ENCODE assay signal across 17 cellular contexts in the genomic region with DNA sequence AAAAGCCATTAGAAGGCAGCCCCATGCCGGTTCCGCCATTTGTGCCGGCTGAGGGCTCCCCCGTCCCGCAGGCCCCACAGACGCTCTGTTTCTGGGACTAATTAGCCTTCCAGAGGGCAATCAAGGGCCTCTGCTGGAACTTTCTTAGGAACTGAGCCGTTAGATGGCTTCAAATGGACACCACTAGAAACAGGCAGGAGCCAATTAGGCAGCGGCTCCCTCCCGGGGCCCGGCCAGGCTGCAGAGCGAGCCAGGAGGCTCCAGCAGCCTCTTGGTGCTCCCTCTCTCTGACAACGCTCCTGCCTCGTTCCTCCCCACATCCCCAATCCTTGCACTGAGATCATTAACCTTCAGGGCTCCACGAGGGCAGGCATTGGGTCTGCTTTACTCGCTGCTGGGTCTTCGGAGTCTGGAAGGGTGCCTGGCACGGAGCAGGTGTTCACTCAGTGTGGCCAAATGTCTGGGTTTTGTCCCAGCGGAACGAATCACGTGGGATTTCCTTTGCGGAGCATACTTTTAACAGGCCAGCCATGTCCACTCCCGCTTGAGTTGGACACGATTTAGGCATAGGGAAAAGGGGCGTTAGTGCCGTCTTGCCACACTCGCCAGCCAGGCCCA.
A peak's percentile ranks its signal among the peaks of the same experiment; 100 is the strongest.
DNase-seq lines count a peak whose midpoint lies in the region; TF ChIP-seq lines count a peak whose summit lies in the region.
"Had no signal": no experiment of that assay in that cellular context is flagged by ENCODE, and none has a peak within 500 bp of the region (broad histone marks: within the 10 kb centered on the region; RNA-seq: fewer than 3 reads in every experiment).

No MANE protein-coding gene starts in this region.

- H3K79me2 ChIP-seq in Karpas-422 (ENCODE audit: low read length): peaks cover 6% of the 10 kb centered on the region

- H3K4me1 Mint-ChIP-seq in glutamatergic neuron (ENCODE audit: low read depth, unreplicated experiment) (peaks cover 48% of the 10 kb centered on the region), nephron progenitor cell (peaks cover 72% of the 10 kb centered on the region)

- no peak overlapping the region for H3K4me3 ChIP-seq in BLaER1 treated with 17β-estradiol and CSF1 and Interleukin-3, amounts not matched to agents 10 nM and 100 nM
- peak overlapping the region; percentile 46 for H3K4me3 ChIP-seq in Karpas-422 (ENCODE audit: low read length)
- H3K4me3 ChIP-seq: lung had no signal

- H3K9ac ChIP-seq in BLaER1 treated with 17β-estradiol and CSF1 and Interleukin-3, amounts not matched to agents 10 nM and 100 nM: 0 out of 22 replicates have a peak overlapping the region, but pooled peaks of 2 of the 11 experiments have one; percentile 2 to 10
- peak overlapping the region; percentile 82 for H3K9ac ChIP-seq in Karpas-422 (ENCODE audit: low read length)

- H3K27ac ChIP-seq in BLaER1 treated with 17β-estradiol and CSF1 and Interleukin-3, amounts not matched to agents 10 nM and 100 nM: no peak overlapping the region
- H3K27ac ChIP-seq in Karpas-422 (ENCODE audit: low read length): peak overlapping the region; percentile 100

- H3K9me2 ChIP-seq in Karpas-422 (replicated peaks; ENCODE audit: insufficient read depth, low read length): no peaks in the 10 kb centered on the region

- H4K20me1 ChIP-seq in BLaER1 treated with 17β-estradiol and CSF1 and Interleukin-3, amounts not matched to agents 10 nM and 100 nM: peaks cover 0 to 51% (median 11%) of the 10 kb centered on the region in 11 experiments; a peak in 14 of 22 replicates
- no peaks in the 10 kb centered on the region for H4K20me1 ChIP-seq in Karpas-422 (ENCODE audit: insufficient read depth, low read depth, low read length)

- DNase-seq in Karpas-422 (no peak), glutamatergic neuron (peak; percentile 70), nephron progenitor cell (no peak), NCI-H446 treated with DMSO at 0.1 percent for 48 hours (lab: John Stamatoyannopoulos, UW) (no peak), NCI-H524 (lab: John Stamatoyannopoulos, UW) (no peak), COLO668 (lab: John Stamatoyannopoulos, UW; ENCODE audit: unreplicated experiment) (no peak)
- DNase-seq in stimulated activated CD8-positive, alpha-beta memory T cell treated with anti-CD3 and anti-CD28 coated beads, Interleukin-4, amount 100 ng/mL, for 48 hours: peak; percentile 18
- DNase-seq: activated CD4-positive, alpha-beta T cell treated with anti-CD3 and anti-CD28 coated beads for 4 hours; DMS 273 treated with DMSO at 0.1 percent for 48 hours; effector memory CD8-positive, alpha-beta T cell; NCI-H2029; NCI-H69; OCI-M1 had no signal

- H3K4me3 Mint-ChIP-seq in glutamatergic neuron (ENCODE audit: unreplicated experiment) (peak overlapping the region; percentile 7), nephron progenitor cell (no peak overlapping the region)
- H3K4me3 Mint-ChIP-seq: activated naive CD4-positive, alpha-beta T cell treated with anti-CD3 and anti-CD28 coated beads, Interleukin-2, amount 50 U/mL, for 24 hours; effector memory CD8-positive, alpha-beta T cell had no signal

- H3K36me3 Mint-ChIP-seq in glutamatergic neuron (ENCODE audit: unreplicated experiment) (no peaks in the 10 kb centered on the region), nephron progenitor cell (ENCODE audit: low read depth) (no peaks in the 10 kb centered on the region)
- H3K36me3 Mint-ChIP-seq: activated naive CD4-positive, alpha-beta T cell treated with anti-CD3 and anti-CD28 coated beads, Interleukin-2, amount 50 U/mL, for 24 hours; naive thymus-derived CD4-positive, alpha-beta T cell had no signal

- H3K9me3 Mint-ChIP-seq in glutamatergic neuron (ENCODE audit: unreplicated experiment): peaks cover 22% of the 10 kb centered on the region
- no peaks in the 10 kb centered on the region for H3K9me3 Mint-ChIP-seq in nephron progenitor cell
- H3K9me3 Mint-ChIP-seq: activated naive CD4-positive, alpha-beta T cell treated with anti-CD3 and anti-CD28 coated beads, Interleukin-2, amount 50 U/mL, for 24 hours; effector memory CD8-positive, alpha-beta T cell had no signal

- TF ChIP-seq CTCF in glutamatergic neuron (IDR thresholded peaks at IDR 0.05; ENCODE audit: partially characterized antibody, unreplicated experiment) (no peak), nephron progenitor cell (IDR thresholded peaks at IDR 0.05) (no peak)

- no peaks in the 10 kb centered on the region for H3K36me3 ChIP-seq in BLaER1 treated with 17β-estradiol and CSF1 and Interleukin-3, amounts not matched to agents 10 nM and 100 nM
- H3K36me3 ChIP-seq in Karpas-422 (ENCODE audit: insufficient read depth, low read length): peaks cover 6% of the 10 kb centered on the region; the same call in 1 of the 2 replicates

- peak overlapping the region; percentile 84 to 97 (median 94); a peak in 18 of 22 replicates for H3K4me2 ChIP-seq in BLaER1 treated with 17β-estradiol and CSF1 and Interleukin-3, amounts not matched to agents 10 nM and 100 nM
- H3K4me2 ChIP-seq in Karpas-422 (ENCODE audit: low read depth, low read length, poor library complexity, severe bottlenecking): peak overlapping the region; percentile 68

- no peak overlapping the region for H2AFZ ChIP-seq in Karpas-422 (ENCODE audit: low read length)

- H3K27ac Mint-ChIP-seq in glutamatergic neuron (ENCODE audit: unreplicated experiment) (peak overlapping the region; percentile 95), nephron progenitor cell (no peak overlapping the region)
- H3K27ac Mint-ChIP-seq: activated naive CD4-positive, alpha-beta T cell treated with anti-CD3 and anti-CD28 coated beads, Interleukin-2, amount 50 U/mL, for 24 hours; effector memory CD8-positive, alpha-beta T cell had no signal

- peaks cover 31% of the 10 kb centered on the region for H3K27me3 Mint-ChIP-seq in glutamatergic neuron (ENCODE audit: unreplicated experiment)
- H3K27me3 Mint-ChIP-seq in nephron progenitor cell (ENCODE audit: low read depth, poor library complexity): peaks cover 15% of the 10 kb centered on the region
- H3K27me3 Mint-ChIP-seq: activated naive CD4-positive, alpha-beta T cell treated with anti-CD3 and anti-CD28 coated beads, Interleukin-2, amount 50 U/mL, for 24 hours had no signal

- H3K4me1 ChIP-seq in BLaER1 treated with 17β-estradiol and CSF1 and Interleukin-3, amounts not matched to agents 10 nM and 100 nM: peaks cover 33 to 90% (median 72%) of the 10 kb centered on the region in 10 experiments
- peaks cover 98% of the 10 kb centered on the region for H3K4me1 ChIP-seq in Karpas-422 (ENCODE audit: low read length)

- no peaks in the 10 kb centered on the region for H3K9me3 ChIP-seq in BLaER1 treated with 17β-estradiol and CSF1 and Interleukin-3, amounts not matched to agents 10 nM and 100 nM (replicated peaks in 1 of 11)
- H3K9me3 ChIP-seq in Karpas-422 (ENCODE audit: low read length): no peaks in the 10 kb centered on the region

- peaks cover 20 to 83% (median 30%) of the 10 kb centered on the region in 11 experiments for H3K27me3 ChIP-seq in BLaER1 treated with 17β-estradiol and CSF1 and Interleukin-3, amounts not matched to agents 10 nM and 100 nM
- no peaks in the 10 kb centered on the region for H3K27me3 ChIP-seq in Karpas-422 (ENCODE audit: low read length)

Comparison
In these comparisons a context has a peak if more than half of its experiments do, and no peak if none do; other contexts are left out.
1. DNase-seq: peak in glutamatergic neuron (single experiment) and stimulated activated CD8-positive, alpha-beta memory T cell treated with anti-CD3 and anti-CD28 coated beads, Interleukin-4, amount 100 ng/mL, for 48 hours (single experiment); none in Karpas-422 (single experiment), nephron progenitor cell (single experiment), NCI-H446 treated with DMSO at 0.1 percent for 48 hours (single experiment), NCI-H524 (0 of 2) and COLO668 (single experiment).